ENCODE assay signal across 8 cellular contexts in genomic region chr16:20774703-20775362, GRCh38. TPM values are rescaled to one million over a fixed set of nuclear protein-coding genes. Genes with fewer than 3 reads are reported as not detected.
A peak's percentile ranks its signal among the peaks of the same experiment; 100 is the strongest.
DNase-seq lines count a peak whose midpoint lies in the region; ATAC-seq and TF ChIP-seq lines count a peak whose summit lies in the region.

No MANE protein-coding gene starts in this region.

- H3K27ac ChIP-seq in CD8-positive, alpha-beta T cell (ENCODE audit: low read depth, low read length), result no peak overlapping the region
- H3K27ac ChIP-seq in HEK293 (ENCODE audit: extremely low read depth, low read depth, low read length), result no peak overlapping the region
- no peak overlapping the region for H3K27ac ChIP-seq in fibroblast of lung (ENCODE audit: insufficient read depth, low read length)
- H3K27ac ChIP-seq in ovary, result no peak overlapping the region
- no peak overlapping the region for H3K27ac ChIP-seq in uterus

- WGBS in ovary, 3 donors, result 80 to 87% (median 80%) methylated on average over 7 of the region's 7 CpGs

- CTCF ChIA-PET in CD8-positive, alpha-beta T cell (lab: Charles Lee), result interaction anchor here (1.3 to 1.4 kb wide), 2 partner anchors 10 to 11 kb away, joined by 5 to 7 read pairs; partner anchors contain the start of gene ACSM3
- CTCF ChIA-PET in HEK293 (lab: Yijun Ruan, JAX), result interaction anchor here (0.6 to 2.7 kb wide), 9 partner anchors 8 to 388 kb away, joined by 3 to 15 read pairs (median 4); no protein-coding TSS in a partner anchor

- peak; percentile 36 for TF ChIP-seq CTCF in CD8-positive, alpha-beta T cell (IDR thresholded peaks at IDR 0.05)
- peak; percentile 58; the same call in 1 of the 2 replicates for TF ChIP-seq CTCF in HEK293 (tag by site-specific recombination; IDR thresholded peaks at IDR 0.05)
- peak; percentile 66 to 87 for TF ChIP-seq CTCF in fibroblast of lung (conservative IDR thresholded peaks at IDR 0.05 in 1 of 2, IDR thresholded peaks at IDR 0.05 in 1 of 2; ENCODE audit: low read depth in 1 of 2, low read length in 2 of 2)
- no peak for TF ChIP-seq CTCF in ovary (IDR thresholded peaks at IDR 0.05)
- TF ChIP-seq CTCF in uterus (IDR thresholded peaks at IDR 0.05), result peak in 1 of 4 experiments; percentile 5

- no peaks in the 10 kb centered on the region for H3K4me1 ChIP-seq in CD8-positive, alpha-beta T cell (ENCODE audit: insufficient read depth, low read length)
- H3K4me1 ChIP-seq in HEK293 (ENCODE audit: control insufficient read depth, insufficient read depth, low read length) (no peaks in the 10 kb centered on the region), fibroblast of lung (ENCODE audit: control insufficient read depth, extremely low read depth, insufficient read depth, low read length) (no peaks in the 10 kb centered on the region), ovary (ENCODE audit: insufficient read depth) (no peaks in the 10 kb centered on the region), uterus (no peaks in the 10 kb centered on the region)

- no peak overlapping the region for H3K4me3 Mint-ChIP-seq in CD8-positive, alpha-beta T cell

- POLR2A ChIA-PET in CD8-positive, alpha-beta T cell (lab: Charles Lee), result no interaction called here
- POLR2A ChIA-PET in HEK293 (lab: Yijun Ruan, JAX), result no interaction called here

- no peak overlapping the region for H3K9ac ChIP-seq in fibroblast of lung (ENCODE audit: insufficient read depth, low read length)

- H4K20me1 ChIP-seq in fibroblast of lung (ENCODE audit: control insufficient read depth, extremely low read depth, insufficient read depth, low read length), result no peaks in the 10 kb centered on the region

- no peak for TF ChIP-seq POLR2A in ovary (IDR thresholded peaks at IDR 0.05)
- TF ChIP-seq POLR2A in uterus (IDR thresholded peaks at IDR 0.05), result no peak

- no peak overlapping the region for H3K27ac Mint-ChIP-seq in CD8-positive, alpha-beta T cell

- no peaks in the 10 kb centered on the region for H3K4me1 Mint-ChIP-seq in CD8-positive, alpha-beta T cell (ENCODE audit: low read depth)

- peak; percentile 17 to 51 (median 45) for DNase-seq in CD8-positive, alpha-beta T cell
- peak; percentile 1 for DNase-seq in NOMO-1 treated with dmso at 0.1 percent for 144 hours (lab: John Stamatoyannopoulos, UW; ENCODE audit: unreplicated experiment)
- DNase-seq in activated CD8-positive, alpha-beta memory T cell treated with anti-CD3 and anti-CD28 coated beads, Interleukin-2, amount 50 U/mL, for 24 hours (ENCODE audit: extremely low read depth), result peak; percentile 3
- peak; percentile 42 to 49 for DNase-seq in fibroblast of lung (ENCODE audit: low read depth in 2 of 2)
- peak in 4 of 5 donors; percentile 16 to 42 (median 28) for DNase-seq in ovary
- no peak for DNase-seq in uterus

- H3K4me2 ChIP-seq in fibroblast of lung (ENCODE audit: extremely low read depth, insufficient read depth, low read length), result no peak overlapping the region

- intact Hi-C loops in CD8-positive, alpha-beta T cell (cut with DNase I, micrococcal nuclease), result no loop called here
- intact Hi-C loops in ovary (cut with DNase I) (no loop called here), uterus (cut with DNase I; ENCODE audit: low total_unique reads) (no loop called here)

- H3K9me3 ChIP-seq in CD8-positive, alpha-beta T cell (ENCODE audit: low read length), result no peaks in the 10 kb centered on the region
- no peaks in the 10 kb centered on the region for H3K9me3 ChIP-seq in HEK293 (ENCODE audit: control insufficient read depth, insufficient read depth, low read depth, low read length)
- no peaks in the 10 kb centered on the region for H3K9me3 ChIP-seq in fibroblast of lung (ENCODE audit: control insufficient read depth, insufficient read depth, low read depth, low read length)
- no peaks in the 10 kb centered on the region for H3K9me3 ChIP-seq in ovary
- H3K9me3 ChIP-seq in uterus, result no peaks in the 10 kb centered on the region

- H3K27me3 ChIP-seq in CD8-positive, alpha-beta T cell (ENCODE audit: insufficient read depth, low read length), result no peaks in the 10 kb centered on the region
- H3K27me3 ChIP-seq in fibroblast of lung (ENCODE audit: control insufficient read depth, insufficient read depth, low read length), result no peaks in the 10 kb centered on the region
- H3K27me3 ChIP-seq in ovary, result no peaks in the 10 kb centered on the region
- H3K27me3 ChIP-seq in uterus, result no peaks in the 10 kb centered on the region

- no peak for TF ChIP-seq EP300 in ovary (IDR thresholded peaks at IDR 0.05)

- no peaks in the 10 kb centered on the region for H3K27me3 Mint-ChIP-seq in CD8-positive, alpha-beta T cell (ENCODE audit: low read depth)

- H3K9me3 Mint-ChIP-seq in CD8-positive, alpha-beta T cell, result no peaks in the 10 kb centered on the region

- peaks cover 5% of the 10 kb centered on the region for H3K36me3 ChIP-seq in CD8-positive, alpha-beta T cell (ENCODE audit: insufficient read depth, low read length)
- no peaks in the 10 kb centered on the region for H3K36me3 ChIP-seq in HEK293 (ENCODE audit: control insufficient read depth in 2 of 2, insufficient read depth in 1 of 2, low read length in 2 of 2)
- H3K36me3 ChIP-seq in fibroblast of lung (ENCODE audit: control insufficient read depth, insufficient read depth, low read length), result no peaks in the 10 kb centered on the region
- no peaks in the 10 kb centered on the region for H3K36me3 ChIP-seq in ovary
- no peaks in the 10 kb centered on the region for H3K36me3 ChIP-seq in uterus

- ATAC-seq in CD8-positive, alpha-beta T cell, result peak; percentile 51
- ATAC-seq in GM19452 (IDR thresholded peaks at IDR 0.05; ENCODE audit: unreplicated experiment), result no peak

- no peak overlapping the region for H3K4me3 ChIP-seq in CD8-positive, alpha-beta T cell (ENCODE audit: low read depth, low read length)
- H3K4me3 ChIP-seq in HEK293 (ENCODE audit: low read depth, low read length), result no peak overlapping the region
- no peak overlapping the region for H3K4me3 ChIP-seq in fibroblast of lung (replicated peaks in 1 of 4; ENCODE audit: control extremely low read depth in 1 of 4, insufficient read depth in 1 of 4, low read depth in 3 of 4, low read length in 4 of 4)
- H3K4me3 ChIP-seq in ovary, result no peak overlapping the region
- H3K4me3 ChIP-seq in uterus, result no peak overlapping the region

- no peaks in the 10 kb centered on the region for H3K79me2 ChIP-seq in fibroblast of lung (ENCODE audit: control insufficient read depth, insufficient read depth, low read length)

- no peak overlapping the region for H2AFZ ChIP-seq in fibroblast of lung (ENCODE audit: low read length)

- peaks cover 30% of the 10 kb centered on the region for H3K36me3 Mint-ChIP-seq in CD8-positive, alpha-beta T cell

RNA-seq across cellular contexts. Expression of gene ACSM3, which starts 11.0 kb away (rescaled TPM):
- total RNA-seq in CD8-positive, alpha-beta T cell, result 1 to 10 TPM; 5.4 to 6.6 TPM
- total RNA-seq in fibroblast of lung, result 1.3 and 2.3 TPM in 2 replicates
- 0.29 and 0.32 TPM in 2 replicates for polyA plus RNA-seq in fibroblast of lung
- 0.21 and 0.47 TPM in 2 replicates for polyA plus RNA-seq in fibroblast of lung (2012)
- not detected in 2 replicates for polyA minus RNA-seq in fibroblast of lung (ENCODE audit: low replicate concordance)
- total RNA-seq in ovary, result 100 to 1,000 TPM in 6 of 7 donors, 10 to 100 TPM in 1; 97.1 to 481 (median 251) TPM
- 100 to 1,000 TPM; 237 to 248 TPM for polyA plus RNA-seq in ovary
- 100 to 1,000 TPM in 2 of 4 donors, 10 to 100 TPM in 2; 18.7 to 365 (median 175) TPM for total RNA-seq in uterus

RNA-seq across cellular contexts. Expression of gene ERI2, which starts 31.4 kb away (rescaled TPM):
- under 1 TPM in 1 of 2 experiments, not detected in 1; 0.14 TPM for total RNA-seq in CD8-positive, alpha-beta T cell
- total RNA-seq in fibroblast of lung, result 22.3 and 30.1 TPM in 2 replicates
- 10.5 and 14.5 TPM in 2 replicates for polyA plus RNA-seq in fibroblast of lung
- polyA plus RNA-seq in fibroblast of lung (2012), result 7.5 and 12.1 TPM in 2 replicates
- polyA minus RNA-seq in fibroblast of lung (ENCODE audit: low replicate concordance), result 0.31 and 0.48 TPM in 2 replicates
- total RNA-seq in ovary, result 10 to 100 TPM in 1 of 7 donors, 1 to 10 TPM in 6; 3.6 to 10.3 (median 6.4) TPM
- 1 to 10 TPM; 4.1 to 6.7 TPM for polyA plus RNA-seq in ovary
- 10 to 100 TPM in 1 of 4 donors, 1 to 10 TPM in 2, under 1 TPM in 1; 0.88 to 37.3 (median 5.0) TPM for total RNA-seq in uterus

RNA-seq across cellular contexts. Expression of gene REXO5, which starts 31.5 kb away (rescaled TPM):
- total RNA-seq in CD8-positive, alpha-beta T cell, result under 1 TPM; 0.38 to 0.42 TPM
- 3.1 and 9.1 TPM in 2 replicates for total RNA-seq in fibroblast of lung
- polyA plus RNA-seq in fibroblast of lung, result 5.6 and 8.0 TPM in 2 replicates
- polyA plus RNA-seq in fibroblast of lung (2012), result 4.3 and 7.6 TPM in 2 replicates
- 3.0 and 10.1 TPM in 2 replicates for polyA minus RNA-seq in fibroblast of lung (ENCODE audit: low replicate concordance)
- total RNA-seq in ovary, result 1 to 10 TPM in 6 of 7 donors, under 1 TPM in 1; 0.73 to 7.6 (median 2.4) TPM
- polyA plus RNA-seq in ovary, result 1 to 10 TPM; 4.0 to 4.8 TPM
- total RNA-seq in uterus, result 10 to 100 TPM in 1 of 4 donors, 1 to 10 TPM in 1, under 1 TPM in 1, not detected in 1; 0.88 to 16.6 (median 6.2) TPM

RNA-seq across cellular contexts. Expression of gene THUMPD1, which starts 33.2 kb away (rescaled TPM):
- total RNA-seq in CD8-positive, alpha-beta T cell, result 100 to 1,000 TPM; 105 to 109 TPM
- total RNA-seq in fibroblast of lung (54.3 and 72.9 TPM in 2 replicates), ovary (10 to 100 TPM; 29.3 to 45.5 (median 37.2) TPM), uterus (100 to 1,000 TPM in 1 of 4 donors, 10 to 100 TPM in 3; 37.6 to 139 (median 50.2) TPM)
- polyA plus RNA-seq in fibroblast of lung (23.7 and 31.0 TPM in 2 replicates), ovary (10 to 100 TPM; 18.2 to 27.9 TPM)
- polyA plus RNA-seq in fibroblast of lung (2012), result 16.2 and 20.9 TPM in 2 replicates
- 8.1 and 12.2 TPM in 2 replicates for polyA minus RNA-seq in fibroblast of lung (ENCODE audit: low replicate concordance)

Comparison
In these comparisons a context has a peak if more than half of its experiments do, and no peak if none do; other contexts are left out.
1. DNase-seq: peak in CD8-positive, alpha-beta T cell (7 of 7), NOMO-1 treated with dmso at 0.1 percent for 144 hours (single experiment), activated CD8-positive, alpha-beta memory T cell treated with anti-CD3 and anti-CD28 coated beads, Interleukin-2, amount 50 U/mL, for 24 hours (single experiment), fibroblast of lung (2 of 2) and ovary (4 of 5); none in uterus (0 of 2).
2. CTCF ChIP-seq: peak in CD8-positive, alpha-beta T cell (single experiment), HEK293 (single experiment) and fibroblast of lung (2 of 2); none in ovary (0 of 3).